In genomic region chr6:130900913-130901312, GRCh38 we compare ENCODE assay signal across 11 cellular contexts.
DNase-seq lines count a peak whose midpoint lies in the region; ATAC-seq, FAIRE-seq and TF ChIP-seq lines count a peak whose summit lies in the region.
"Had no signal": no experiment of that assay in that cellular context is flagged by ENCODE, and none has a peak within 500 bp of the region (broad histone marks: within the 10 kb centered on the region; RNA-seq: fewer than 3 reads in every experiment).

No MANE protein-coding gene starts in this region.

- H4K20me1 ChIP-seq in fibroblast of lung (ENCODE audit: control insufficient read depth, extremely low read depth, insufficient read depth, low read length), result no peaks in the 10 kb centered on the region

- H3K27ac ChIP-seq in fibroblast of lung (ENCODE audit: insufficient read depth, low read length), result no peak overlapping the region
- H3K27ac ChIP-seq in effector memory CD4-positive, alpha-beta T cell (ENCODE audit: insufficient read depth, low read length, poor library complexity, severe bottlenecking), result no peak overlapping the region
- H3K27ac ChIP-seq in kidney (ENCODE audit: low read depth in 2 of 2, low read length in 2 of 2), result no peak overlapping the region
- H3K27ac ChIP-seq: spleen had no signal

- H2AFZ ChIP-seq in fibroblast of lung (ENCODE audit: low read length), result no peak overlapping the region

- H3K4me2 ChIP-seq in fibroblast of lung (ENCODE audit: extremely low read depth, insufficient read depth, low read length), result no peak overlapping the region

- intact Hi-C loops in kidney (cut with DNase I), result no loop called here

- no peaks in the 10 kb centered on the region for H3K27me3 ChIP-seq in fibroblast of lung (ENCODE audit: control insufficient read depth, insufficient read depth, low read length)
- H3K27me3 ChIP-seq in effector memory CD4-positive, alpha-beta T cell (replicated peaks; ENCODE audit: control insufficient read depth, insufficient read depth, low read length, poor library complexity, severe bottlenecking), result no peaks in the 10 kb centered on the region
- H3K27me3 ChIP-seq: spleen had no signal

- H3K4me1 ChIP-seq in fibroblast of lung (ENCODE audit: control insufficient read depth, extremely low read depth, insufficient read depth, low read length) (peaks cover 9% of the 10 kb centered on the region), kidney (ENCODE audit: control insufficient read depth in 1 of 2, insufficient read depth in 1 of 2, low read depth in 1 of 2, low read length in 2 of 2) (no peaks in the 10 kb centered on the region)
- no peaks in the 10 kb centered on the region for H3K4me1 ChIP-seq in effector memory CD4-positive, alpha-beta T cell (ENCODE audit: control insufficient read depth, insufficient read depth, low read length, poor library complexity, severe bottlenecking)
- H3K4me1 ChIP-seq: spleen had no signal

- H3K9ac ChIP-seq in fibroblast of lung (ENCODE audit: insufficient read depth, low read length) (no peak overlapping the region), kidney (ENCODE audit: low read length in 2 of 2) (no peak overlapping the region)

- no peak for FAIRE-seq in kidney (lab: Jason Lieb, UNC)

- peaks cover 1% of the 10 kb centered on the region for H3K79me2 ChIP-seq in fibroblast of lung (ENCODE audit: control insufficient read depth, insufficient read depth, low read length)

- H3K4me3 ChIP-seq in fibroblast of lung (replicated peaks in 1 of 4; ENCODE audit: control extremely low read depth in 1 of 4, insufficient read depth in 1 of 4, low read depth in 3 of 4, low read length in 4 of 4), result no peak overlapping the region
- H3K4me3 ChIP-seq in retinal pigment epithelial cell (ENCODE audit: low read length), result no peak overlapping the region
- no peak overlapping the region for H3K4me3 ChIP-seq in effector memory CD4-positive, alpha-beta T cell (ENCODE audit: insufficient read depth, low read depth, low read length, poor library complexity, severe bottlenecking)
- no peak overlapping the region for H3K4me3 ChIP-seq in kidney (ENCODE audit: low read length in 2 of 2)
- H3K4me3 ChIP-seq: spleen had no signal

- DNase-seq in ELF-1 (ENCODE audit: low read depth, low spot score) (peak; percentile 23), RPMI7951 (ENCODE audit: low read depth) (peak; percentile 87), fibroblast of lung (ENCODE audit: low read depth in 2 of 2) (peak; percentile 78), retinal pigment epithelial cell (ENCODE audit: low read depth) (peak; percentile 1), NCI-H2227 (lab: John Stamatoyannopoulos, UW; ENCODE audit: unreplicated experiment) (no peak), kidney (no peak)
- DNase-seq in effector memory CD4-positive, alpha-beta T cell, result no peak
- DNase-seq: effector CD8-positive, alpha-beta T cell; NCI-H146; spleen had no signal

- peaks cover 4% of the 10 kb centered on the region for H3K36me3 ChIP-seq in fibroblast of lung (ENCODE audit: control insufficient read depth, insufficient read depth, low read length)
- no peaks in the 10 kb centered on the region for H3K36me3 ChIP-seq in effector memory CD4-positive, alpha-beta T cell (ENCODE audit: control insufficient read depth, insufficient read depth, low read length)
- H3K36me3 ChIP-seq in kidney (ENCODE audit: control insufficient read depth in 1 of 2, insufficient read depth in 2 of 2, low read length in 2 of 2), result no peaks in the 10 kb centered on the region

- ATAC-seq in HG03139 (IDR thresholded peaks at IDR 0.05; ENCODE audit: unreplicated experiment), result no peak

- TF ChIP-seq CTCF in fibroblast of lung (conservative IDR thresholded peaks at IDR 0.05 in 1 of 2, IDR thresholded peaks at IDR 0.05 in 1 of 2; ENCODE audit: low read depth in 1 of 2, low read length in 2 of 2), result no peak
- no peak for TF ChIP-seq CTCF in retinal pigment epithelial cell (conservative IDR thresholded peaks at IDR 0.05; ENCODE audit: low read depth, low read length)
- TF ChIP-seq CTCF in kidney (IDR thresholded peaks at IDR 0.05; ENCODE audit: borderline replicate concordance, extremely low read depth, insufficient read depth), result no peak

- no peaks in the 10 kb centered on the region for H3K9me3 ChIP-seq in fibroblast of lung (ENCODE audit: control insufficient read depth, insufficient read depth, low read depth, low read length)
- H3K9me3 ChIP-seq in effector memory CD4-positive, alpha-beta T cell (ENCODE audit: control insufficient read depth, low read length), result no peaks in the 10 kb centered on the region
- no peaks in the 10 kb centered on the region for H3K9me3 ChIP-seq in kidney (ENCODE audit: control insufficient read depth in 1 of 2, low read length in 2 of 2)
- H3K9me3 ChIP-seq: spleen had no signal

Comparison
In these comparisons a context has a peak if more than half of its experiments do, and no peak if none do; other contexts are left out.
1. DNase-seq: peak in ELF-1 (single experiment), RPMI7951 (single experiment), fibroblast of lung (2 of 2) and retinal pigment epithelial cell (single experiment); none in effector memory CD4-positive, alpha-beta T cell (0 of 3), NCI-H2227 (single experiment) and kidney (single experiment).